In genomic region chr5:73480500-73480899, GRCh38 we compare ENCODE assay signal across 25 cellular contexts. TPM values are rescaled to one million over a fixed set of nuclear protein-coding genes. Genes with fewer than 3 reads are reported as not detected.
"Had no signal": no experiment of that assay in that cellular context is flagged by ENCODE, and none has a peak within 500 bp of the region (broad histone marks: within the 10 kb centered on the region; RNA-seq: fewer than 3 reads in every experiment).

No MANE protein-coding gene starts in this region.

- ATAC-seq: Right ventricle myocardium inferior, SK-N-SH treated with all-trans-retinoic acid at 6 μM for 48 hours had no signal

- H3K9me3 Mint-ChIP-seq: IgD-negative memory B cell had no signal

- H3K4me2 ChIP-seq: PC-9 had no signal

- H3K27ac Mint-ChIP-seq: IgD-negative memory B cell had no signal

- H3K9me3 ChIP-seq: MG63, Peyer's patch, SJCRH30 had no signal

- H2AFZ ChIP-seq: PC-9 had no signal

- H3K4me1 Mint-ChIP-seq: IgD-negative memory B cell had no signal

- H3K36me3 Mint-ChIP-seq: IgD-negative memory B cell had no signal

- DNase-seq: Karpas-422; KBM-7; MG63; NCI-H1092; NCI-H1105 treated with DMSO at 0.1 percent for 48 hours; NCI-H1417 treated with DMSO at 0.1 percent for 48 hours; NCI-H146; NCI-H1694 treated with DMSO at 0.1 percent for 48 hours; NCI-H1930; NCI-H2081; NCI-H2107; NCI-H2227 treated with DMSO at 0.1 percent for 48 hours; NCI-H524; NCI-H526 treated with DMSO at 0.1 percent for 48 hours; NCI-H774; NK-92 treated with Interleukin-12 subunit alpha and Interleukin-12 subunit beta, amount 100 ng/mL, for 24 hours; OCI-M1; PC-9; Peyer's patch; SHP77 treated with DMSO at 0.1 percent for 48 hours; SJCRH30; T-helper 1 cell had no signal

- H3K4me1 ChIP-seq: Peyer's patch, SJCRH30 had no signal

- H3K27ac ChIP-seq: PC-9, Peyer's patch, SJCRH30 had no signal

- H3K4me3 ChIP-seq: MG63, PC-9, Peyer's patch, SJCRH30 had no signal

- H3K27me3 ChIP-seq: Peyer's patch, SJCRH30 had no signal

- H3K36me3 ChIP-seq: MG63, Peyer's patch, SJCRH30 had no signal

- H3K4me3 Mint-ChIP-seq: IgD-negative memory B cell had no signal

RNA-seq across cellular contexts. Expression of gene FOXD1, which starts 31.9 kb away (rescaled TPM):
- total RNA-seq: Right ventricle myocardium inferior had no signal
- polyA plus RNA-seq: IgD-negative memory B cell had no signal
